ENCODE assay signal across 8 cellular contexts in the genomic region with DNA sequence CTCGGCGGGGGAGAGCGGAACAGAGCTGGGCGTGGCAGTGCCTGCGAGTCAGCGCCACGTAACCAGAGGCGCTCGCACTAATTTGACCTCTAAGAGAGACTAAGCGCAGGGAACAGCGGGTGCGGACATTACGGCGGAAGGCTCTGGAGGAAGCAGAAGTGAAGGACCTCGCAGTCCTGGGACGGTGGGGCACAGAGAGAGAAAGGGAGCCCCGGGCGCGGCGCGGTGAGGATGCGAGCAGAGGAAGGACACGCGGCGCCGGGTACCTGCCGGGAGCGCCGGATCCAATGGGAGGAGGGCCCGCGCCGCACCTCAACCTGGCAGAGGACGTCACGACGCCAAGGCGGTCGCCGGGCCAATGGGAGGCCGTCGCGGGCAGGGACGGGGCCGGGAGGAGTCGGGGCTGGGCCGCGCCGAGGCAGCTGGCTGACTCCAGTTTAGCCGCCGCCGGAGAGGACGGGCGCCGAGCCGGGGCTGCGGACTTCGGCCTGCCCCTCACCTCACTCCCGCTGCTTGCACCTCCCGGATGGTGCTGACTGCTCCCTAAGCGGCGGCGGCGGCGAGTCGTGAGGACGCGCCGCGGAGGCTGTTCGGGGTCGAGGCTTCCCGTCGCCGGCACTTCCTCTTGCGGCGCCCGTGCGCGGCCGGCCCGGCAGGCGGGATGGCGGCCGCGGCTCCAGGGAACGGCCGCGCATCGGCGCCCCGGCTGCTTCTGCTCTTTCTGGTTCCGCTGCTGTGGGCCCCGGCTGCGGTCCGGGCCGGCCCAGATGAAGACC. TPM values are rescaled to one million over a fixed set of nuclear protein-coding genes. Genes with fewer than 3 reads are reported as not detected.
DNase-seq lines count a peak whose midpoint lies in the region; ATAC-seq and TF ChIP-seq lines count a peak whose summit lies in the region.

A gene with protein sequence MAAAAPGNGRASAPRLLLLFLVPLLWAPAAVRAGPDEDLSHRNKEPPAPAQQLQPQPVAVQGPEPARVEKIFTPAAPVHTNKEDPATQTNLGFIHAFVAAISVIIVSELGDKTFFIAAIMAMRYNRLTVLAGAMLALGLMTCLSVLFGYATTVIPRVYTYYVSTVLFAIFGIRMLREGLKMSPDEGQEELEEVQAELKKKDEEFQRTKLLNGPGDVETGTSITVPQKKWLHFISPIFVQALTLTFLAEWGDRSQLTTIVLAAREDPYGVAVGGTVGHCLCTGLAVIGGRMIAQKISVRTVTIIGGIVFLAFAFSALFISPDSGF (plus strand): TSS at position 429 of the 776 bp plus-strand sequence. CDS start 233 bp downstream, at position 662.

- peak; percentile 93 for ATAC-seq in GM19395 (IDR thresholded peaks at IDR 0.05; ENCODE audit: unreplicated experiment)
- peak; percentile 87 for ATAC-seq in HG03558 (IDR thresholded peaks at IDR 0.05; ENCODE audit: extremely low read depth, unreplicated experiment)
- ATAC-seq in left lung = peak; percentile 97

- intact Hi-C loops in left lung (cut with DNase I) = no loop called here

- H3K9me3 ChIP-seq in left lung = no peaks in the 10 kb centered on the region

- H3K27me3 ChIP-seq in left lung = no peaks in the 10 kb centered on the region

- H3K4me1 ChIP-seq in left lung = peaks cover 12 to 35% of the 10 kb centered on the region in 2 donors

- H3K27ac ChIP-seq in C4-2B (peak within 1 kb of the TSS; percentile 97), left lung (peak within 1 kb of the TSS; percentile 98 to 99)

- H3K36me3 ChIP-seq in left lung = peaks cover 0 to 17% of the 10 kb centered on the region in 2 donors

- DNase-seq in NCI-H748 (lab: John Stamatoyannopoulos, UW; ENCODE audit: unreplicated experiment) (peak; percentile 89), dedifferentiated amniotic fluid mesenchymal stem cell (ENCODE audit: extremely low spot score) (peak; percentile 72), left lung (peak; percentile 96 to 97)
- peak; percentile 80 to 84 for DNase-seq in activated CD4-positive, alpha-beta T cell treated with anti-CD3 and anti-CD28 coated beads, Interleukin-2, amount 50 U/mL, for 24 hours (ENCODE audit: low read depth in 1 of 2, low spot score in 1 of 2)
- DNase-seq in stimulated activated CD4-positive, alpha-beta T cell treated with anti-CD3 and anti-CD28 coated beads, Interleukin-2, amount 100 ng/mL, for 48 hours = peak; percentile 85 to 87

- H3K4me3 ChIP-seq in left lung = peak within 1 kb of the TSS; percentile 88 to 93

- TF ChIP-seq CTCF in C4-2B (conservative IDR thresholded peaks at IDR 0.05) (no peak; the same call in 1 of the 2 replicates), left lung (IDR thresholded peaks at IDR 0.05) (no peak)

RNA-seq across cellular contexts. Expression of the gene that starts here (rescaled TPM):
- total RNA-seq in left lung = 100 to 1,000 TPM; 121 to 201 TPM

Comparison
In these comparisons a context has a peak if more than half of its experiments do, and no peak if none do; other contexts are left out.
1. Peak in every context shown above with its lines: DNase-seq, ATAC-seq, H3K4me3 ChIP-seq and H3K27ac ChIP-seq.